In the genomic region with DNA sequence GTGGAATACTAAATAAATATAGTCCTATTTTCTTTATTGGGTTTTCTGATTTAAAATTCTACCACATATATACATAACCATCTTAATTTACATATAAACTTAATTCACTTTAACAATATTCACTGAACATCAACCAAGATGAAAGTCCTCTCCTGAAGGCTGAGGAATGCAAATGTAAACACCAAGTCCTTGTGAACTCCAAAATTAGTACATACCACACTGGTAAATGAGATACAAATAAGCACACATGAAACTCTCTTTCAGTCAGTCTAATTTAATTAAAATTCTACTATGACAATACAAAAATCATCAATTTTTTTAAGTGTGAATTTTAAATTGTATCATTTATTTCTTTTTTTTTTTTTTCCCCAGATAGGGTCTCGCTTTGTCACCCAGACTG, we compare ENCODE assay signal across 29 cellular contexts.
DNase-seq lines count a peak whose midpoint lies in the region; ATAC-seq, FAIRE-seq and TF ChIP-seq lines count a peak whose summit lies in the region.
"Had no signal": no experiment of that assay in that cellular context is flagged by ENCODE, and none has a peak within 500 bp of the region (broad histone marks: within the 10 kb centered on the region; RNA-seq: fewer than 3 reads in every experiment).

No MANE protein-coding gene starts in this region.

- H3K4me3 ChIP-seq in HepG2 (replicated peaks in 1 of 3; ENCODE audit: insufficient read depth in 1 of 3, low read depth in 2 of 3, low read length in 3 of 3) (no peak overlapping the region), right lobe of liver (no peak overlapping the region)
- H3K4me3 ChIP-seq: A549; BLaER1; BLaER1 treated with 17β-estradiol and CSF1 and Interleukin-3, amounts not matched to agents 10 nM and 100 nM had no signal

- BruUV-seq in HepG2 (replicated peaks; lab: Mats Ljungman, UMichigan): no TSS peak

- DNase-seq in HepG2 (ENCODE audit: low spot score): no peak
- DNase-seq in right lobe of liver: no peak
- DNase-seq: 8988T; ACHN; AML-193; BE2C; C1 segment of cervical spinal cord; Caco-2; Calu3; CD4-positive, alpha-beta memory T cell; CD4-positive, alpha-beta T cell; CD4-positive, CD25-positive, alpha-beta regulatory T cell; CD8-positive, alpha-beta memory T cell; CD8-positive, alpha-beta T cell; COR-L47; DMS 273 treated with DMSO at 0.1 percent for 48 hours; DMS153; DMS53; DMS79; DMS79 treated with DMSO at 0.1 percent for 48 hours; DND-41; EL had no signal

- no peak overlapping the region for H3K27ac ChIP-seq in HepG2 (ENCODE audit: extremely low read length, insufficient read depth, low read length)
- no peak overlapping the region for H3K27ac ChIP-seq in right lobe of liver
- H3K27ac ChIP-seq: 22Rv1; A549; BLaER1; BLaER1 treated with 17β-estradiol and CSF1 and Interleukin-3, amounts not matched to agents 10 nM and 100 nM; C4-2B had no signal

- 95% methylated on average over 1 of the region's 1 CpG for WGBS in HepG2 (ENCODE audit: low lambda C conversion rate)
- 88% methylated on average over 1 of the region's 1 CpG for WGBS in right lobe of liver (ENCODE audit: insufficient coverage, low coverage, low lambda C conversion rate, missing lambda C conversion rate)

- H3K4me1 ChIP-seq in HepG2 (ENCODE audit: insufficient read depth, low read length) (peaks cover 7% of the 10 kb centered on the region; the same call in 1 of the 2 replicates), right lobe of liver (no peaks in the 10 kb centered on the region)
- H3K4me1 ChIP-seq: A549; BE2C; BLaER1; BLaER1 treated with 17β-estradiol and CSF1 and Interleukin-3, amounts not matched to agents 10 nM and 100 nM; Caco-2 had no signal

- in situ Hi-C loops in HepG2 (cut with HindIII; ENCODE audit: extremely low pct_ligation_motif_present, low pct_unique_long_range_greater_than_20kb): no loop called here

- CTCF ChIA-PET in HepG2 (lab: Yijun Ruan, JAX; ENCODE audit: low intra/inter-chr PET ratio, low total read pairs): no interaction called here

- TF ChIP-seq RAD21 in HepG2 (CRISPR knock-in tag; IDR thresholded peaks at IDR 0.05): no peak

- H3K9me3 ChIP-seq in HepG2 (ENCODE audit: low read length) (no peaks in the 10 kb centered on the region), right lobe of liver (no peaks in the 10 kb centered on the region)
- H3K9me3 ChIP-seq: A549; BE2C; BLaER1; BLaER1 treated with 17β-estradiol and CSF1 and Interleukin-3, amounts not matched to agents 10 nM and 100 nM; Caco-2 had no signal

- no peak for TF ChIP-seq EP300 in HepG2 (IDR thresholded peaks at IDR 0.05; ENCODE audit: low read depth in 2 of 2, low read length in 2 of 2)
- no peak for TF ChIP-seq EP300 in HepG2 (CRISPR knock-in tag; IDR thresholded peaks at IDR 0.05; ENCODE audit: borderline replicate concordance)

- intact Hi-C loops in HepG2 (cut with micrococcal nuclease; ENCODE audit: unreplicated experiment) (no loop called here), right lobe of liver (cut with DNase I) (no loop called here)

- TF ChIP-seq POLR2A in HepG2 (IDR thresholded peaks at IDR 0.05; ENCODE audit: insufficient read depth in 1 of 2, low read depth in 2 of 2, low read length in 2 of 2): no peak
- no peak for TF ChIP-seq POLR2A in right lobe of liver (IDR thresholded peaks at IDR 0.05)

- no peak overlapping the region for H2AFZ ChIP-seq in HepG2 (ENCODE audit: low read length)

- no peak overlapping the region for H3K4me2 ChIP-seq in HepG2 (ENCODE audit: low read depth, low read length)
- H3K4me2 ChIP-seq: A549; BLaER1; BLaER1 treated with 17β-estradiol and CSF1 and Interleukin-3, amounts not matched to agents 10 nM and 100 nM had no signal

- no peak overlapping the region for H3K9ac ChIP-seq in HepG2 (ENCODE audit: insufficient read depth, low read depth, low read length)
- H3K9ac ChIP-seq: BLaER1; BLaER1 treated with 17β-estradiol and CSF1 and Interleukin-3, amounts not matched to agents 10 nM and 100 nM had no signal

- H3K36me3 ChIP-seq in HepG2 (replicated peaks in 1 of 2; ENCODE audit: control insufficient read depth in 1 of 2, insufficient read depth in 2 of 2, low read length in 2 of 2) (no peaks in the 10 kb centered on the region), right lobe of liver (no peaks in the 10 kb centered on the region)
- H3K36me3 ChIP-seq: BE2C; BLaER1; BLaER1 treated with 17β-estradiol and CSF1 and Interleukin-3, amounts not matched to agents 10 nM and 100 nM had no signal

- no peaks in the 10 kb centered on the region for H3K79me2 ChIP-seq in HepG2 (ENCODE audit: insufficient read depth, low read length)

- no peaks in the 10 kb centered on the region for H4K20me1 ChIP-seq in HepG2 (ENCODE audit: insufficient read depth, low read length)
- H4K20me1 ChIP-seq: BLaER1; BLaER1 treated with 17β-estradiol and CSF1 and Interleukin-3, amounts not matched to agents 10 nM and 100 nM had no signal

- TF ChIP-seq CTCF in HepG2 (CRISPR knock-in tag; IDR thresholded peaks at IDR 0.05) (no peak), right lobe of liver (IDR thresholded peaks at IDR 0.05) (no peak)

- POLR2A ChIA-PET in HepG2 (lab: Yijun Ruan, JAX): no interaction called here

- ATAC-seq in HepG2 (no peak), right lobe of liver (no peak)
- ATAC-seq: A549; CD8-positive, alpha-beta T cell had no signal

- no peak for FAIRE-seq in HepG2 (lab: Jason Lieb, UNC)
- FAIRE-seq: A204.1, A549, D721Med had no signal

- H3K27me3 ChIP-seq in HepG2 (ENCODE audit: control insufficient read depth in 1 of 2, insufficient read depth in 2 of 2, low read length in 2 of 2) (no peaks in the 10 kb centered on the region), right lobe of liver (no peaks in the 10 kb centered on the region)
- H3K27me3 ChIP-seq: BE2C; BLaER1; BLaER1 treated with 17β-estradiol and CSF1 and Interleukin-3, amounts not matched to agents 10 nM and 100 nM had no signal

TF ChIP-seq in HepG2, 621 proteins besides CTCF, POLR2A, EP300 and RAD21 (continues in another document):
- TF ChIP-seq MIXL1 (CRISPR knock-in tag; IDR thresholded peaks at IDR 0.05): peak; percentile 26; the same call in 1 of the 2 replicates
- TF ChIP-seq, protein P1, sequence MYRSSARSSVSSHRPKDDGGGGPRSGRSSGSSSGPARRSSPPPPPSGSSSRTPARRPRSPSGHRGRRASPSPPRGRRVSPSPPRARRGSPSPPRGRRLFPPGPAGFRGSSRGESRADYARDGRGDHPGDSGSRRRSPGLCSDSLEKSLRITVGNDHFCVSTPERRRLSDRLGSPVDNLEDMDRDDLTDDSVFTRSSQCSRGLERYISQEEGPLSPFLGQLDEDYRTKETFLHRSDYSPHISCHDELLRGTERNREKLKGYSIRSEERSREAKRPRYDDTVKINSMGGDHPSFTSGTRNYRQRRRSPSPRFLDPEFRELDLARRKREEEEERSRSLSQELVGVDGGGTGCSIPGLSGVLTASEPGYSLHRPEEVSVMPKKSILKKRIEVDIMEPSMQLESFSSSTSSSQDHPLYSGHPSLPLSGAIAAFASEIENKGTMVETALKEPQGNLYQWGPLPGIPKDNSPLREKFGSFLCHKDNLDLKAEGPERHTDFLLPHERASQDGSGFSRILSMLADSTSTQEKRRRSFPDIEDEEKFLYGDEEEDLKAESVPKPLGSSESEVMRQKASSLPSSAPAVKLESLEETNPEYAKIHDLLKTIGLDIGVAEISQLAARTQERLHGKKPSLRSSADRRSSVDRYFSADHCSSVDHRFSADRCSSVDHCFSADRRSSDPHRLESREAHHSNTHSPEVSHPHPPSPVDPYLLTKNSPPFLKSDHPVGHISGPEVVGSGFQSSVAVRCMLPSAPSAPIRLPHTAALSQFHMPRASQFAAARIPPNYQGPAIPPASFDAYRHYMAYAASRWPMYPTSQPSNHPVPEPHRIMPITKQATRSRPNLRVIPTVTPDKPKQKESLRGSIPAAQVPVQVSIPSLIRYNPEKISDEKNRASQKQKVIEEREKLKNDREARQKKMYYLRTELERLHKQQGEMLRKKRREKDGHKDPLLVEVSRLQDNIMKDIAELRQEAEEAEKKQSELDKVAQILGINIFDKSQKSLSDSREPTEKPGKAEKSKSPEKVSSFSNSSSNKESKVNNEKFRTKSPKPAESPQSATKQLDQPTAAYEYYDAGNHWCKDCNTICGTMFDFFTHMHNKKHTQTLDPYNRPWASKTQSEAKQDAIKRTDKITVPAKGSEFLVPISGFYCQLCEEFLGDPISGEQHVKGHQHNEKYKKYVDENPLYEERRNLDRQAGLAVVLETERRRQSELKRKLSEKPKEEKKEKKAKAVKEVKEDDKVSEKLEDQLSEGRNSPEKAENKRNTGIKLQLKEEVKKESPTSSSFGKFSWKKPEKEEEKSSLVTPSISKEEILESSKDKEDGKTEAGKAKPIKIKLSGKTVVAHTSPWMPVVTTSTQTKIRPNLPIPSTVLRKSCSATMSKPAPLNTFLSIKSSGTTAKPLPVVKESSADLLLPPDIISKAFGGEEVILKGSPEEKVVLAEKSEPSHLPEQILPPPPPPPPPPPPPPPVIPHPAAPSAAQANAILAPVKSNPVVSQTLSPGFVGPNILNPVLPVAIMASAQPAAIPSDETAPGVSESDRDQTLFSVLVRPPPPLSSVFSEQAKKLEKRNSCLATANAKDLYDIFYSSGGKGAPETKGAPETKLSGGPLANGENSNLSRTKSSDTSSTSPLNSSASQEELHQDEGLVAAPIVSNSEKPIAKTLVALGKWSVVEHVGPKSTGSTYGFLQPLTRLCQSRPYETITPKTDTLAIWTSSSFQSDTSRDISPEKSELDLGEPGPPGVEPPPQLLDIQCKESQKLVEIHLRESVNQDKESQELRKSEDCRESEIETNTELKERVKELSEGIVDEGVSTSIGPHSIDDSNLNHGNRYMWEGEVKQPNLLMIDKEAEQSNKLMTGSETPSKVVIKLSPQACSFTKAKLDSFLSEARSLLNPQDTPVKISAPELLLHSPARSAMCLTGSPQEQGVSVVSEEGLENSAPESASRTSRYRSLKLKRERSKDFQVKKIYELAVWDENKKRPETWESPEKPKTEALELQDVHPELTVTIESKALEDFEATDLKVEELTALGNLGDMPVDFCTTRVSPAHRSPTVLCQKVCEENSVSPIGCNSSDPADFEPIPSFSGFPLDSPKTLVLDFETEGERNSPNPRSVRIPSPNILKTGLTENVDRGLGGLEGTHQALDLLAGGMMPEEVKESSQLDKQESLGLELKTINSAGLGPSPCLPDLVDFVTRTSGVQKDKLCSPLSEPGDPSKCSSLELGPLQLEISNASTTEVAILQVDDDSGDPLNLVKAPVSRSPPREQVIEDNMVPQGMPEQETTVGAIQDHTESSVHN (CRISPR knock-in tag; IDR thresholded peaks at IDR 0.05): no peak
- TF ChIP-seq TCF7 (IDR thresholded peaks at IDR 0.05; ENCODE audit: low read depth): peak; percentile 19; the same call in 1 of the 2 replicates
- no peak for TF ChIP-seq ZNF234 (CRISPR knock-in tag; conservative IDR thresholded peaks at IDR 0.05)
- no peak for TF ChIP-seq FOXA1 (IDR thresholded peaks at IDR 0.05)
- TF ChIP-seq FOXA1 (CRISPR knock-in tag; IDR thresholded peaks at IDR 0.05): peak; percentile 40; the same call in 1 of the 2 replicates
- TF ChIP-seq MLLT10 (CRISPR knock-in tag; IDR thresholded peaks at IDR 0.05): no peak
- TF ChIP-seq ZNF333 (CRISPR knock-in tag; IDR thresholded peaks at IDR 0.05; ENCODE audit: borderline replicate concordance): no peak
- TF ChIP-seq ZNF550 (CRISPR knock-in tag; IDR thresholded peaks at IDR 0.05; ENCODE audit: borderline replicate concordance): no peak
- no peak for TF ChIP-seq ZNF543 (CRISPR knock-in tag; IDR thresholded peaks at IDR 0.05)
- peak; percentile 70 for TF ChIP-seq FOXA3 (CRISPR knock-in tag; IDR thresholded peaks at IDR 0.05)
